In genomic region chr22:30302810-30303138, GRCh38 we compare ENCODE assay signal across 1 cellular context.
TF ChIP-seq lines count a peak whose summit lies in the region.

No MANE protein-coding gene starts in this region.

TF ChIP-seq in HepG2, 621 proteins besides CTCF, POLR2A, EP300 and RAD21:
- TF ChIP-seq KAT2B (IDR thresholded peaks at IDR 0.05; ENCODE audit: borderline replicate concordance, low read depth, low read length), result no peak
- no peak for TF ChIP-seq PPARG (CRISPR knock-in tag; conservative IDR thresholded peaks at IDR 0.05)
- no peak for TF ChIP-seq CENPT (CRISPR knock-in tag; IDR thresholded peaks at IDR 0.05; ENCODE audit: low read depth)
- TF ChIP-seq SOX13 (IDR thresholded peaks at IDR 0.05), result no peak
- no peak for TF ChIP-seq SOX13 (CRISPR knock-in tag; conservative IDR thresholded peaks at IDR 0.05 in 1 of 2, IDR thresholded peaks at IDR 0.05 in 1 of 2)
- no peak for TF ChIP-seq ZNF891 (CRISPR knock-in tag; IDR thresholded peaks at IDR 0.05)
- no peak for TF ChIP-seq SMAD3 (CRISPR knock-in tag; IDR thresholded peaks at IDR 0.05)
- TF ChIP-seq ZNF768 (CRISPR knock-in tag; IDR thresholded peaks at IDR 0.05), result no peak
- TF ChIP-seq ZNF383 (CRISPR knock-in tag; IDR thresholded peaks at IDR 0.05; ENCODE audit: borderline replicate concordance), result no peak
